ENCODE assay signal across 8 cellular contexts in the genomic region with DNA sequence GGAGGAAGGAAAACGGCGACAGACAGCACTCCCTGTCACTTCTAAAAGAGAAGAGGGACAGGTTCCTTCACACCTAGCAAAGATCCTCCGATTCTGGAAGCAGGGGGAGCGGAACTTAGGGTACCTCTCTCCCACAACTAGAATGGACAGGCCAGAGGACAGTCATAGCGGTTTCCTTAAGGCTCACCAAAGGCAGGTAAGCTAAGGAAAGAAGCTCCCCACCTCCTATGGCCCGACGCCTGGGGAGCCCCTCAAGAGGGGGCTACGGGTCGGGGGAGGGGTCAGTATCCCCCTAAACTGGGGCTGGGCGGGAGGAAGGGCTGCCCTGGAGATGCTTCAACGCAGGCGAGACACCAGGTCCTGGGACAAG. TPM values are rescaled to one million over a fixed set of nuclear protein-coding genes. Genes with fewer than 3 reads are reported as not detected.
DNase-seq lines count a peak whose midpoint lies in the region; ATAC-seq and TF ChIP-seq lines count a peak whose summit lies in the region.

No MANE protein-coding gene starts in this region.

- peak; percentile 8 for ATAC-seq in GM21723 (IDR thresholded peaks at IDR 0.05; ENCODE audit: unreplicated experiment)

- no peaks in the 10 kb centered on the region for H3K9me2 ChIP-seq in SU-DHL-6 (replicated peaks; ENCODE audit: insufficient read depth, low read length)

- peaks cover 8% of the 10 kb centered on the region for H3K4me1 Mint-ChIP-seq in glutamatergic neuron (ENCODE audit: low read depth, unreplicated experiment)

- H3K27me3 ChIP-seq in SU-DHL-6 (ENCODE audit: low read length) (no peaks in the 10 kb centered on the region), skeletal muscle tissue (ENCODE audit: control insufficient read depth in 3 of 3, insufficient read depth in 3 of 3, low read length in 3 of 3) (no peaks in the 10 kb centered on the region)

- peaks cover 2% of the 10 kb centered on the region for H3K27me3 Mint-ChIP-seq in glutamatergic neuron (ENCODE audit: unreplicated experiment)

- no peaks in the 10 kb centered on the region for H3K36me3 ChIP-seq in SU-DHL-6 (ENCODE audit: low read length)
- H3K36me3 ChIP-seq in skeletal muscle tissue (ENCODE audit: control insufficient read depth in 3 of 3, insufficient read depth in 3 of 3, low read length in 3 of 3): no peaks in the 10 kb centered on the region

- peak overlapping the region; percentile 90 for H3K27ac Mint-ChIP-seq in glutamatergic neuron (ENCODE audit: unreplicated experiment)

- H3K4me2 ChIP-seq in SU-DHL-6 (ENCODE audit: low read depth, low read length, poor library complexity, severe bottlenecking): peak overlapping the region; percentile 67

- TF ChIP-seq CTCF in SU-DHL-6 (IDR thresholded peaks at IDR 0.05; ENCODE audit: insufficient read depth, low read length, poor library complexity, severe bottlenecking) (no peak), glutamatergic neuron (IDR thresholded peaks at IDR 0.05; ENCODE audit: partially characterized antibody, unreplicated experiment) (no peak)

- H3K4me1 ChIP-seq in skeletal muscle tissue (ENCODE audit: control insufficient read depth in 3 of 3, insufficient read depth in 3 of 3, low read length in 3 of 3): peaks cover 18 to 33% (median 23%) of the 10 kb centered on the region in 3 donors

- H4K20me1 ChIP-seq in SU-DHL-6 (ENCODE audit: low read depth, low read length): no peaks in the 10 kb centered on the region

- peaks cover 47% of the 10 kb centered on the region for H3K79me2 ChIP-seq in SU-DHL-6 (ENCODE audit: insufficient read depth, low read length)

- H3K4me3 ChIP-seq in SU-DHL-6 (ENCODE audit: insufficient read depth, low read length, poor library complexity, severe bottlenecking): peak overlapping the region; percentile 76
- H3K4me3 ChIP-seq in skeletal muscle tissue (ENCODE audit: low read length in 3 of 3): peak overlapping the region; percentile 97 to 99 (median 98)

- H3K4me3 Mint-ChIP-seq in glutamatergic neuron (ENCODE audit: unreplicated experiment): peak overlapping the region; percentile 99

- no peak for DNase-seq in glutamatergic neuron
- no peak for DNase-seq in stimulated activated CD4-positive, alpha-beta T cell treated with anti-CD3 and anti-CD28 coated beads, Interleukin-2, amount 100 ng/mL, for 48 hours
- no peak for DNase-seq in NCI-H1436 treated with DMSO at 0.1 percent for 48 hours (lab: John Stamatoyannopoulos, UW)
- no peak for DNase-seq in NCI-H748 treated with DMSO at 0.1 percent for 48 hours (lab: John Stamatoyannopoulos, UW)
- DNase-seq in NCI-H446 treated with DMSO at 0.1 percent for 48 hours (lab: John Stamatoyannopoulos, UW): no peak

- no peaks in the 10 kb centered on the region for H3K9me3 ChIP-seq in SU-DHL-6 (ENCODE audit: insufficient read depth, low read length)
- H3K9me3 ChIP-seq in skeletal muscle tissue (ENCODE audit: control insufficient read depth in 3 of 3, low read length in 3 of 3): no peaks in the 10 kb centered on the region

- no peak overlapping the region for H2AFZ ChIP-seq in SU-DHL-6 (ENCODE audit: low read depth, low read length, severe bottlenecking)

- H3K27ac ChIP-seq in SU-DHL-6 (ENCODE audit: low read depth, low read length) (peak overlapping the region; percentile 32; the same call in 1 of the 2 replicates), skeletal muscle tissue (ENCODE audit: low read depth, low read length) (peak overlapping the region; percentile 91)

- H3K9ac ChIP-seq in SU-DHL-6 (ENCODE audit: low read length) (peak overlapping the region; percentile 76), skeletal muscle tissue (ENCODE audit: low read depth in 1 of 3, low read length in 3 of 3) (peak overlapping the region; percentile 97 to 99 (median 98))

- H3K36me3 Mint-ChIP-seq in glutamatergic neuron (ENCODE audit: unreplicated experiment): no peaks in the 10 kb centered on the region

- H3F3A ChIP-seq in SU-DHL-6 (ENCODE audit: insufficient read depth): no peaks in the 10 kb centered on the region

- H3K9me3 Mint-ChIP-seq in glutamatergic neuron (ENCODE audit: unreplicated experiment): peaks cover 4% of the 10 kb centered on the region

RNA-seq across cellular contexts. Expression of gene RAB5C, which starts 0.3 kb away (rescaled TPM):
- 94.7 TPM for total RNA-seq in glutamatergic neuron (ENCODE audit: unreplicated experiment)
- total RNA-seq in skeletal muscle tissue: 19.8 TPM

RNA-seq across cellular contexts. Expression of gene KCNH4, which starts 26.4 kb away (rescaled TPM):
- total RNA-seq in glutamatergic neuron (ENCODE audit: unreplicated experiment): 0.71 TPM
- total RNA-seq in skeletal muscle tissue: not detected

RNA-seq across cellular contexts. Expression of gene HCRT, which starts 30.8 kb away (rescaled TPM):
- total RNA-seq in glutamatergic neuron (ENCODE audit: unreplicated experiment): not detected
- not detected for total RNA-seq in skeletal muscle tissue

RNA-seq across cellular contexts. Expression of gene HSPB9, which starts 31.9 kb away (rescaled TPM):
- total RNA-seq in glutamatergic neuron (ENCODE audit: unreplicated experiment) (0.44 TPM), skeletal muscle tissue (not detected)

RNA-seq across cellular contexts. Expression of gene KAT2A, which starts 33.3 kb away (rescaled TPM):
- 29.3 TPM for total RNA-seq in glutamatergic neuron (ENCODE audit: unreplicated experiment)
- 8.9 TPM for total RNA-seq in skeletal muscle tissue
